23 cellular contexts compared by ENCODE assay signal in the genomic region with DNA sequence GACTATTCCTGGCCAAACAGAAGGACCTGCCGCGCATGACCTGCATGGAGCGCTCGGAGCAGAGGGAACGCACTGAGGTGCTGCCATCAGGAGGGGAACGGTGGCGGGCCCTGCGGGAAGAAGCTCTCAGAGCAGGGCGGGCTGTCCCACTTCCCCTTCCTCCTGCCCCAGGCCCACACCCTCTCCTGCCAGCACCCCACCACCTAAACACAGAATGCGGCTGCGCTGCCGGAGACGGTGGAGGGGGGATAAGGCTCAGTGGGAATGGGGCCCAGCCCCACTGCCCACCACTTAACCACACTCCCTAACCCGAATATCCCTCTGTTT.
DNase-seq lines count a peak whose midpoint lies in the region; ATAC-seq and TF ChIP-seq lines count a peak whose summit lies in the region.
"Had no signal": no experiment of that assay in that cellular context is flagged by ENCODE, and none has a peak within 500 bp of the region (broad histone marks: within the 10 kb centered on the region; RNA-seq: fewer than 3 reads in every experiment).

No MANE protein-coding gene starts in this region.

- TF ChIP-seq RAD21 in SK-N-SH (IDR thresholded peaks at IDR 0.05; ENCODE audit: low read length), result no peak

- H3K4me1 ChIP-seq in BLaER1 treated with 17β-estradiol and CSF1 and Interleukin-3, amounts not matched to agents 10 nM and 100 nM, result peaks cover 70 to 100% (median 100%) of the 10 kb centered on the region in 10 experiments
- peaks cover 36 to 73% of the 10 kb centered on the region in 2 experiments; a peak in 3 of 4 replicates for H3K4me1 ChIP-seq in SK-N-SH (ENCODE audit: control insufficient read depth in 1 of 2, insufficient read depth in 2 of 2, low read depth in 1 of 2, low read length in 1 of 2)
- peaks cover 29 to 60% (median 54%) of the 10 kb centered on the region in 4 donors for H3K4me1 ChIP-seq in esophagus muscularis mucosa

- H3K9me3 Mint-ChIP-seq in mesothelial cell of epicardium, result no peaks in the 10 kb centered on the region
- H3K9me3 Mint-ChIP-seq: activated T-helper 2 cell treated with anti-CD3 and anti-CD28 coated beads, Interferon-gamma antibody, Interleukin-2, Interleukin-4, amounts not matched to agents 10 μg/mL and 5 μg/mL and 100 μg/mL, durations not matched to agents 14 hours and 24 hours and 36 hours; CD8-positive, alpha-beta T cell; central memory CD8-positive, alpha-beta T cell; natural killer cell treated with Interleukin-12 subunit alpha and Interleukin-12 subunit beta and Interleukin-15 and Interleukin-18, amount 100 ng/mL, for 72 hours; stimulated activated effector memory CD8-positive, alpha-beta T cell treated with anti-CD3 and anti-CD28 coated beads, Interleukin-12 subunit alpha, Interleukin-12 subunit beta, amount 100 ng/mL, for 72 hours; type B pancreatic cell had no signal

- TF ChIP-seq CTCF in SK-N-SH (IDR thresholded peaks at IDR 0.05) (no peak), esophagus muscularis mucosa (IDR thresholded peaks at IDR 0.05) (no peak), omental fat pad (IDR thresholded peaks at IDR 0.05) (no peak), GM10248 (IDR thresholded peaks at IDR 0.05; ENCODE audit: control extremely low read depth, extremely low read depth, low read depth, missing control alignments) (no peak), mesothelial cell of epicardium (IDR thresholded peaks at IDR 0.05; ENCODE audit: unreplicated experiment) (no peak)

- 95% methylated on average over 12 of the region's 14 CpGs for WGBS in SK-N-SH (ENCODE audit: low lambda C conversion rate)
- 83% methylated on average over 14 of the region's 14 CpGs for WGBS in esophagus muscularis mucosa

- H3K4me3 Mint-ChIP-seq in mesothelial cell of epicardium, result no peak overlapping the region
- H3K4me3 Mint-ChIP-seq: activated CD8-positive, alpha-beta memory T cell treated with anti-CD3 and anti-CD28 coated beads, Interleukin-2, amount 10 ng/mL, durations not matched to agents 7 days and 5 days; CD8-positive, alpha-beta T cell; central memory CD8-positive, alpha-beta T cell; natural killer cell treated with Interleukin-12 subunit alpha and Interleukin-12 subunit beta and Interleukin-15 and Interleukin-18, amount 100 ng/mL, for 72 hours; stimulated activated effector memory CD8-positive, alpha-beta T cell treated with anti-CD3 and anti-CD28 coated beads, Interleukin-12 subunit alpha, Interleukin-12 subunit beta, amount 100 ng/mL, for 72 hours; type B pancreatic cell had no signal

- ATAC-seq in omental fat pad (ENCODE audit: low FRiP score) (peak; percentile 1), HG03280 (IDR thresholded peaks at IDR 0.05; ENCODE audit: unreplicated experiment) (no peak)
- ATAC-seq: activated CD8-positive, alpha-beta memory T cell treated with anti-CD3 and anti-CD28 coated beads, Interleukin-2, amount 10 ng/mL, durations not matched to agents 7 days and 5 days; CD8-positive, alpha-beta T cell; natural killer cell treated with Interleukin-12 subunit alpha and Interleukin-12 subunit beta and Interleukin-15 and Interleukin-18, amount 100 ng/mL, for 72 hours; stimulated activated effector memory CD8-positive, alpha-beta T cell treated with anti-CD3 and anti-CD28 coated beads, Interleukin-12 subunit alpha, Interleukin-12 subunit beta, amount 100 ng/mL, for 72 hours had no signal

- H3K9me3 ChIP-seq in BLaER1 treated with 17β-estradiol and CSF1 and Interleukin-3, amounts not matched to agents 10 nM and 100 nM (replicated peaks in 1 of 11), result peaks cover 8 to 22% (median 15%) of the 10 kb centered on the region in 11 experiments; a peak in 19 of 22 replicates
- no peaks in the 10 kb centered on the region for H3K9me3 ChIP-seq in SK-N-SH
- H3K9me3 ChIP-seq in esophagus muscularis mucosa, result no peaks in the 10 kb centered on the region
- H3K9me3 ChIP-seq: prostate gland, SJCRH30 had no signal

- no peak for TF ChIP-seq POLR2A in esophagus muscularis mucosa (IDR thresholded peaks at IDR 0.05; ENCODE audit: low read depth)

- CTCF ChIA-PET in SK-N-SH (lab: Yijun Ruan, JAX) (interaction anchor here (3.2 kb wide), 1 partner anchor 11 kb away, joined by 24 read pairs; no protein-coding TSS in a partner anchor), GM10248 (lab: Yijun Ruan, JAX) (no interaction called here)

- H3F3A ChIP-seq in SK-N-SH (replicated peaks; ENCODE audit: insufficient read depth), result peaks cover 7% of the 10 kb centered on the region

- H3K79me2 ChIP-seq in SK-N-SH (ENCODE audit: insufficient read depth), result no peaks in the 10 kb centered on the region; the same call in 1 of the 2 replicates

- no peak overlapping the region for H2AFZ ChIP-seq in SK-N-SH (ENCODE audit: low read depth)
- H2AFZ ChIP-seq: GM23248 had no signal

- peaks cover 0 to 11% (median 0%) of the 10 kb centered on the region in 11 experiments; a peak in 7 of 22 replicates for H3K27me3 ChIP-seq in BLaER1 treated with 17β-estradiol and CSF1 and Interleukin-3, amounts not matched to agents 10 nM and 100 nM
- H3K27me3 ChIP-seq in SK-N-SH (ENCODE audit: insufficient read depth) (no peaks in the 10 kb centered on the region), esophagus muscularis mucosa (no peaks in the 10 kb centered on the region)
- H3K27me3 ChIP-seq: SJCRH30 had no signal

- H3K27ac ChIP-seq in BLaER1 treated with 17β-estradiol and CSF1 and Interleukin-3, amounts not matched to agents 10 nM and 100 nM, result peak overlapping the region in 8 of 11 experiments; percentile 30 to 63 (median 44); a peak in 15 of 22 replicates
- H3K27ac ChIP-seq in SK-N-SH (ENCODE audit: low read depth in 2 of 2, low read length in 1 of 2) (peak overlapping the region; percentile 42 to 93; a peak in 2 of 4 replicates), esophagus muscularis mucosa (replicated peaks in 1 of 4) (peak overlapping the region in 3 of 4 donors; percentile 13 to 39 (median 15))
- H3K27ac ChIP-seq: GM23248, prostate gland, SJCRH30 had no signal

- H3K9me2 ChIP-seq in SK-N-SH, result no peaks in the 10 kb centered on the region

- peak overlapping the region; percentile 63 to 99 (median 94) for H3K4me2 ChIP-seq in BLaER1 treated with 17β-estradiol and CSF1 and Interleukin-3, amounts not matched to agents 10 nM and 100 nM
- peak overlapping the region; percentile 54; the same call in 1 of the 2 replicates for H3K4me2 ChIP-seq in SK-N-SH

- peaks cover 13% of the 10 kb centered on the region for H3K36me3 Mint-ChIP-seq in mesothelial cell of epicardium
- H3K36me3 Mint-ChIP-seq: CD8-positive, alpha-beta T cell; natural killer cell treated with Interleukin-12 subunit alpha and Interleukin-12 subunit beta and Interleukin-15 and Interleukin-18, amount 100 ng/mL, for 72 hours had no signal

- POLR2A ChIA-PET in SK-N-SH (lab: Yijun Ruan, JAX), result no interaction called here
- POLR2A ChIA-PET in GM10248 (lab: Yijun Ruan, JAX), result no interaction called here

- H3K9ac ChIP-seq in BLaER1 treated with 17β-estradiol and CSF1 and Interleukin-3, amounts not matched to agents 10 nM and 100 nM, result peak overlapping the region in 7 of 11 experiments; percentile 12 to 62 (median 50); a peak in 12 of 22 replicates
- H3K9ac ChIP-seq in SK-N-SH, result no peak overlapping the region
- H3K9ac ChIP-seq: GM23248 had no signal

- H3K27ac Mint-ChIP-seq in mesothelial cell of epicardium, result no peak overlapping the region
- H3K27ac Mint-ChIP-seq: activated CD8-positive, alpha-beta memory T cell treated with anti-CD3 and anti-CD28 coated beads, Interleukin-2, amount 10 ng/mL, durations not matched to agents 7 days and 5 days; activated T-helper 2 cell treated with anti-CD3 and anti-CD28 coated beads, Interferon-gamma antibody, Interleukin-2, Interleukin-4, amounts not matched to agents 10 μg/mL and 5 μg/mL and 100 μg/mL, durations not matched to agents 14 hours and 24 hours and 36 hours; CD8-positive, alpha-beta T cell; natural killer cell treated with Interleukin-12 subunit alpha and Interleukin-12 subunit beta and Interleukin-15 and Interleukin-18, amount 100 ng/mL, for 72 hours; stimulated activated effector memory CD8-positive, alpha-beta T cell treated with anti-CD3 and anti-CD28 coated beads, Interleukin-12 subunit alpha, Interleukin-12 subunit beta, amount 100 ng/mL, for 72 hours; type B pancreatic cell had no signal

- no peaks in the 10 kb centered on the region for H3K27me3 Mint-ChIP-seq in mesothelial cell of epicardium (ENCODE audit: low read depth)
- H3K27me3 Mint-ChIP-seq: central memory CD8-positive, alpha-beta T cell; type B pancreatic cell had no signal

- TF ChIP-seq EP300 in SK-N-SH (IDR thresholded peaks at IDR 0.05; ENCODE audit: borderline replicate concordance in 1 of 2, low read depth in 1 of 2, low read length in 1 of 2), result no peak
- TF ChIP-seq EP300 in esophagus muscularis mucosa (IDR thresholded peaks at IDR 0.05), result no peak

- DNase-seq in SK-N-SH, result no peak
- DNase-seq in esophagus muscularis mucosa (ENCODE audit: extremely low spot score), result no peak
- no peak for DNase-seq in omental fat pad (ENCODE audit: low spot score)
- no peak for DNase-seq in activated effector memory CD4-positive, alpha-beta T cell treated with anti-CD3 and anti-CD28 coated beads, Interleukin-2, amount 50 U/mL, for 16 hours
- DNase-seq in GM10248 (ENCODE audit: extremely low spot score), result no peak
- no peak for DNase-seq in mesothelial cell of epicardium (ENCODE audit: low spot score in 2 of 2, unreplicated experiment in 2 of 2)
- DNase-seq: activated CD4-positive, CD25-positive, alpha-beta regulatory T cell treated with anti-CD3 and anti-CD28 coated beads, Interleukin-2, amount 50 U/mL, for 72 hours; activated CD8-positive, alpha-beta memory T cell treated with anti-CD3 and anti-CD28 coated beads, Interleukin-2, amount 10 ng/mL, durations not matched to agents 7 days and 5 days; CD8-positive, alpha-beta T cell; effector memory CD4-positive, alpha-beta T cell; MV-4-11; SJCRH30; T-helper 9 cell had no signal

- H3K4me1 Mint-ChIP-seq in mesothelial cell of epicardium, result peaks cover 23% of the 10 kb centered on the region

- H3K4me3 ChIP-seq in BLaER1 treated with 17β-estradiol and CSF1 and Interleukin-3, amounts not matched to agents 10 nM and 100 nM, result peak overlapping the region in 2 of 10 experiments; percentile 14 to 19; a peak in 1 of 20 replicates
- H3K4me3 ChIP-seq in SK-N-SH (ENCODE audit: low read depth in 2 of 2, low read length in 1 of 2), result no peak overlapping the region
- H3K4me3 ChIP-seq in esophagus muscularis mucosa, result no peak overlapping the region
- H3K4me3 ChIP-seq: GM23248, lung, prostate gland, SJCRH30 had no signal

- H4K20me1 ChIP-seq in BLaER1 treated with 17β-estradiol and CSF1 and Interleukin-3, amounts not matched to agents 10 nM and 100 nM, result peaks cover 9 to 92% (median 58%) of the 10 kb centered on the region in 11 experiments; a peak in 21 of 22 replicates
- peaks cover 3% of the 10 kb centered on the region; the same call in 1 of the 2 replicates for H4K20me1 ChIP-seq in SK-N-SH (ENCODE audit: insufficient read depth)

- H3K36me3 ChIP-seq in BLaER1 treated with 17β-estradiol and CSF1 and Interleukin-3, amounts not matched to agents 10 nM and 100 nM, result peaks cover 12 to 46% (median 19%) of the 10 kb centered on the region in 11 experiments; a peak in 21 of 22 replicates
- no peaks in the 10 kb centered on the region for H3K36me3 ChIP-seq in SK-N-SH (replicated peaks in 1 of 2; ENCODE audit: control insufficient read depth in 1 of 2, insufficient read depth in 2 of 2, low read length in 1 of 2)
- peaks cover 0 to 3% (median 0%) of the 10 kb centered on the region in 4 donors for H3K36me3 ChIP-seq in esophagus muscularis mucosa
- H3K36me3 ChIP-seq: prostate gland, SJCRH30 had no signal

- intact Hi-C loops in esophagus muscularis mucosa (cut with DNase I), result no loop called here

Comparison
In these comparisons a context has a peak if more than half of its experiments do, and no peak if none do; other contexts are left out.
1. H3K27ac ChIP-seq: peak in every context shown above with its lines; median percentile 68 in SK-N-SH; 44 in BLaER1 treated with 17β-estradiol and CSF1 and Interleukin-3, amounts not matched to agents 10 nM and 100 nM; 15 in esophagus muscularis mucosa.